In genomic region chr6:27144740-27145079, GRCh38 we compare ENCODE assay signal across 10 cellular contexts.
DNase-seq lines count a peak whose midpoint lies in the region; ATAC-seq, FAIRE-seq and TF ChIP-seq lines count a peak whose summit lies in the region.
"Had no signal": no experiment of that assay in that cellular context is flagged by ENCODE, and none has a peak within 500 bp of the region (broad histone marks: within the 10 kb centered on the region; RNA-seq: fewer than 3 reads in every experiment).

No MANE protein-coding gene starts in this region.

- H3K9me3 Mint-ChIP-seq in activated CD4-positive, alpha-beta T cell treated with anti-CD3 and anti-CD28 coated beads, Interleukin-2, amount 10 ng/mL, durations not matched to agents 24 days and 14 days, result no peaks in the 10 kb centered on the region
- no peaks in the 10 kb centered on the region for H3K9me3 Mint-ChIP-seq in activated CD4-positive, alpha-beta memory T cell treated with anti-CD3 and anti-CD28 coated beads for 36 hours

- no peak for FAIRE-seq in kidney (lab: Jason Lieb, UNC)

- POLR2A ChIA-PET in activated CD4-positive, alpha-beta memory T cell treated with anti-CD3 and anti-CD28 coated beads for 36 hours (lab: Charles Lee), result interaction anchor here (0.7 to 8.7 kb wide), 12 partner anchors 8 to 987 kb away, joined by 3 to 375 read pairs (median 28); a partner anchor contains a TSS

- no peaks in the 10 kb centered on the region for H4K20me1 ChIP-seq in OCI-LY3 (ENCODE audit: insufficient read depth, low read length)
- H4K20me1 ChIP-seq in smooth muscle cell (ENCODE audit: low read depth), result no peaks in the 10 kb centered on the region

- peak overlapping the region; percentile 73 for H3K27ac Mint-ChIP-seq in activated CD4-positive, alpha-beta T cell treated with anti-CD3 and anti-CD28 coated beads, Interleukin-2, amount 10 ng/mL, durations not matched to agents 24 days and 14 days
- no peak overlapping the region for H3K27ac Mint-ChIP-seq in activated CD4-positive, alpha-beta memory T cell treated with anti-CD3 and anti-CD28 coated beads for 36 hours

- H3K36me3 ChIP-seq in OCI-LY3 (replicated peaks; ENCODE audit: low read depth, low read length) (no peaks in the 10 kb centered on the region), smooth muscle cell (ENCODE audit: low read depth) (no peaks in the 10 kb centered on the region), kidney (ENCODE audit: control insufficient read depth in 1 of 2, insufficient read depth in 2 of 2, low read length in 2 of 2) (no peaks in the 10 kb centered on the region)

- H3K79me2 ChIP-seq in OCI-LY3 (ENCODE audit: low read length) (peaks cover 48% of the 10 kb centered on the region), smooth muscle cell (ENCODE audit: low read depth) (peaks cover 44% of the 10 kb centered on the region)

- no peaks in the 10 kb centered on the region for H3F3A ChIP-seq in smooth muscle cell (ENCODE audit: low read depth)

- WGBS in smooth muscle cell (ENCODE audit: low lambda C conversion rate), result 57% methylated on average over 6 of the region's 6 CpGs

- DNase-seq in activated CD4-positive, alpha-beta T cell treated with anti-CD3 and anti-CD28 coated beads, Interleukin-2, amount 10 ng/mL, durations not matched to agents 24 days and 14 days, result no peak
- no peak for DNase-seq in activated CD4-positive, alpha-beta T cell treated with anti-CD3 and anti-CD28 coated beads, Interleukin-2, amount 50 U/mL, for 1 hour
- DNase-seq in erythroblast (lab: John Stamatoyannopoulos, UW) (peak; percentile 62 to 66), smooth muscle cell (lab: John Stamatoyannopoulos, UW; ENCODE audit: unreplicated experiment) (no peak), kidney (no peak), sciatic nerve (ENCODE audit: low spot score) (no peak)
- DNase-seq in activated CD4-positive, alpha-beta memory T cell treated with anti-CD3 and anti-CD28 coated beads for 36 hours, result no peak
- DNase-seq: COR-L47, NCI-H1930 had no signal

- no peak for TF ChIP-seq POLR2A in erythroblast (IDR thresholded peaks at IDR 0.05; ENCODE audit: low read length)

- H3K4me2 ChIP-seq in OCI-LY3 (ENCODE audit: low read length) (peak overlapping the region; percentile 98), smooth muscle cell (peak overlapping the region; percentile 87)

- peak overlapping the region; percentile 79 for H3K4me3 ChIP-seq in OCI-LY3 (ENCODE audit: low read length)
- H3K4me3 ChIP-seq in smooth muscle cell, result peak overlapping the region; percentile 67
- H3K4me3 ChIP-seq in kidney (ENCODE audit: low read length in 2 of 2), result no peak overlapping the region

- H3K9me3 ChIP-seq in OCI-LY3 (ENCODE audit: insufficient read depth, low read length), result peaks cover 5% of the 10 kb centered on the region; the same call in 1 of the 2 replicates
- no peaks in the 10 kb centered on the region for H3K9me3 ChIP-seq in smooth muscle cell (replicated peaks; ENCODE audit: low read depth)
- no peaks in the 10 kb centered on the region for H3K9me3 ChIP-seq in kidney (ENCODE audit: control insufficient read depth in 1 of 2, low read length in 2 of 2)

- no peak for ATAC-seq in sciatic nerve

- TF ChIP-seq CTCF in OCI-LY3 (IDR thresholded peaks at IDR 0.05; ENCODE audit: low read depth, low read length) (no peak), smooth muscle cell (IDR thresholded peaks at IDR 0.05; ENCODE audit: borderline replicate concordance, insufficient read depth, poor library complexity, severe bottlenecking) (no peak), kidney (IDR thresholded peaks at IDR 0.05; ENCODE audit: borderline replicate concordance, extremely low read depth, insufficient read depth) (no peak)

- peaks cover 14% of the 10 kb centered on the region for H3K36me3 Mint-ChIP-seq in activated CD4-positive, alpha-beta T cell treated with anti-CD3 and anti-CD28 coated beads, Interleukin-2, amount 10 ng/mL, durations not matched to agents 24 days and 14 days (ENCODE audit: low read depth)
- H3K36me3 Mint-ChIP-seq in activated CD4-positive, alpha-beta memory T cell treated with anti-CD3 and anti-CD28 coated beads for 36 hours, result peaks cover 2% of the 10 kb centered on the region

- peak overlapping the region; percentile 99 for H3K27ac ChIP-seq in OCI-LY3 (ENCODE audit: low read length)
- H3K27ac ChIP-seq in smooth muscle cell (ENCODE audit: low read depth), result peak overlapping the region; percentile 68
- H3K27ac ChIP-seq in kidney (ENCODE audit: low read depth in 2 of 2, low read length in 2 of 2), result no peak overlapping the region

- no peaks in the 10 kb centered on the region for H3K27me3 Mint-ChIP-seq in activated CD4-positive, alpha-beta T cell treated with anti-CD3 and anti-CD28 coated beads, Interleukin-2, amount 10 ng/mL, durations not matched to agents 24 days and 14 days
- no peaks in the 10 kb centered on the region for H3K27me3 Mint-ChIP-seq in activated CD4-positive, alpha-beta memory T cell treated with anti-CD3 and anti-CD28 coated beads for 36 hours

- CTCF ChIA-PET in activated CD4-positive, alpha-beta memory T cell treated with anti-CD3 and anti-CD28 coated beads for 36 hours (lab: Charles Lee), result interaction anchor here (1.0 to 3.7 kb wide), 4 partner anchors 11 to 665 kb away, joined by 4 to 14 read pairs (median 10); a partner anchor contains a TSS

- H3K9ac ChIP-seq in OCI-LY3 (ENCODE audit: low read length) (peak overlapping the region; percentile 97), smooth muscle cell (ENCODE audit: low read depth) (no peak overlapping the region), kidney (ENCODE audit: low read length in 2 of 2) (no peak overlapping the region)

- no peak overlapping the region for H3K4me3 Mint-ChIP-seq in activated CD4-positive, alpha-beta T cell treated with anti-CD3 and anti-CD28 coated beads, Interleukin-2, amount 10 ng/mL, durations not matched to agents 24 days and 14 days
- H3K4me3 Mint-ChIP-seq in activated CD4-positive, alpha-beta memory T cell treated with anti-CD3 and anti-CD28 coated beads for 36 hours, result no peak overlapping the region

- H3K4me1 ChIP-seq in OCI-LY3 (ENCODE audit: low read length), result peaks cover 39% of the 10 kb centered on the region
- peaks cover 17% of the 10 kb centered on the region for H3K4me1 ChIP-seq in smooth muscle cell (ENCODE audit: low read depth)
- peaks cover 4 to 6% of the 10 kb centered on the region in 2 donors for H3K4me1 ChIP-seq in kidney (ENCODE audit: control insufficient read depth in 1 of 2, insufficient read depth in 1 of 2, low read depth in 1 of 2, low read length in 2 of 2)

- intact Hi-C loops in activated CD4-positive, alpha-beta T cell treated with anti-CD3 and anti-CD28 coated beads, Interleukin-2, amount 10 ng/mL, durations not matched to agents 24 days and 14 days (cut with micrococcal nuclease), result loop anchor here (5.0 kb wide), 1 partner anchor 1112 kb away; a partner anchor contains a TSS
- intact Hi-C loops in activated CD4-positive, alpha-beta memory T cell treated with anti-CD3 and anti-CD28 coated beads for 36 hours (cut with micrococcal nuclease), result loop anchor here (5.0 to 10.0 kb wide), 2 partner anchors 872 to 1720 kb away; a partner anchor contains a TSS
- intact Hi-C loops in kidney (cut with DNase I), result no loop called here
- intact Hi-C loops in sciatic nerve (cut with DNase I), result no loop called here

- H2AFZ ChIP-seq in OCI-LY3 (ENCODE audit: low read depth, low read length), result no peak overlapping the region
- no peak overlapping the region for H2AFZ ChIP-seq in smooth muscle cell (ENCODE audit: low read depth)

- no peaks in the 10 kb centered on the region for H3K27me3 ChIP-seq in OCI-LY3 (ENCODE audit: low read depth, low read length)
- no peaks in the 10 kb centered on the region for H3K27me3 ChIP-seq in smooth muscle cell (ENCODE audit: low read depth)

- peaks cover 29% of the 10 kb centered on the region for H3K4me1 Mint-ChIP-seq in activated CD4-positive, alpha-beta T cell treated with anti-CD3 and anti-CD28 coated beads, Interleukin-2, amount 10 ng/mL, durations not matched to agents 24 days and 14 days
- H3K4me1 Mint-ChIP-seq in activated CD4-positive, alpha-beta memory T cell treated with anti-CD3 and anti-CD28 coated beads for 36 hours (ENCODE audit: low read depth), result peaks cover 34% of the 10 kb centered on the region

Comparison
In these comparisons a context has a peak if more than half of its experiments do, and no peak if none do; other contexts are left out.
1. DNase-seq: peak in erythroblast (2 of 2); none in activated CD4-positive, alpha-beta T cell treated with anti-CD3 and anti-CD28 coated beads, Interleukin-2, amount 10 ng/mL, durations not matched to agents 24 days and 14 days (single experiment), activated CD4-positive, alpha-beta T cell treated with anti-CD3 and anti-CD28 coated beads, Interleukin-2, amount 50 U/mL, for 1 hour (single experiment), smooth muscle cell (single experiment), activated CD4-positive, alpha-beta memory T cell treated with anti-CD3 and anti-CD28 coated beads for 36 hours (single experiment), kidney (single experiment) and sciatic nerve (single experiment).
2. H3K27ac ChIP-seq: peak in OCI-LY3 (single experiment) and smooth muscle cell (single experiment); none in kidney (0 of 2).
3. H3K4me3 ChIP-seq: peak in OCI-LY3 (single experiment) and smooth muscle cell (single experiment); none in kidney (0 of 2).
4. intact Hi-C loops: an anchor here in activated CD4-positive, alpha-beta T cell treated with anti-CD3 and anti-CD28 coated beads, Interleukin-2, amount 10 ng/mL, durations not matched to agents 24 days and 14 days (5.0 kb wide) and activated CD4-positive, alpha-beta memory T cell treated with anti-CD3 and anti-CD28 coated beads for 36 hours (5.0 to 10.0 kb wide); none called in kidney and sciatic nerve.